ENCODE assay signal across 14 cellular contexts in the genomic region with DNA sequence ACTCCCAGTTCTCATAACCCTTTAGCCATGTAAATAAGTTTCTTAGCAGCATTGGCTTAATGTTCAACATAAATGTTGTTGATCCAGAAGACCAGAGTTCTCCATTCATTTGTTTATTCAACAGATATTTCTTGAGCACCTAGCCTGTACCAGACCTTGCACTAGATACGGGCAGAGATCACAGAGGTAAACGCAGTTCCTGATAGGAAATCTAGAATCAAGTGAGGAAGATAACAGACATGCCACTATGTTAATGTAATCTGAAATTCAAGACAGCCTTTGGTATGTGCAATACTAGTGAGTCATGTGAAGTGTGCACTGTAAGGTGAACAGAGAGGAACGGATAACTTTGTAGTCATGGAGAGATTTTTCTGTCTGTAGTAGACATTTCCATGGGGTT. TPM values are rescaled to one million over a fixed set of nuclear protein-coding genes. Genes with fewer than 3 reads are reported as not detected.
DNase-seq lines count a peak whose midpoint lies in the region; ATAC-seq, FAIRE-seq and TF ChIP-seq lines count a peak whose summit lies in the region.
"Had no signal": no experiment of that assay in that cellular context is flagged by ENCODE, and none has a peak within 500 bp of the region (broad histone marks: within the 10 kb centered on the region; RNA-seq: fewer than 3 reads in every experiment).

No MANE protein-coding gene starts in this region.

- peaks cover 10% of the 10 kb centered on the region for H4K20me1 ChIP-seq in K562 (replicated peaks; ENCODE audit: control insufficient read depth, insufficient read depth, low read length)

- peak overlapping the region; percentile 80 to 97 for H3K4me3 Mint-ChIP-seq in activated T-cell treated with anti-CD3 and anti-CD28 coated beads, Interleukin-2, amount 50 U/mL, for 72 hours
- H3K4me3 Mint-ChIP-seq: CD14-positive monocyte had no signal

- intact Hi-C loops in K562 (cut with micrococcal nuclease) = no loop called here
- intact Hi-C loops in posterior cingulate gyrus (cut with DNase I) = no loop called here

- H3K27me3 ChIP-seq in K562 (ENCODE audit: control insufficient read depth in 2 of 2, insufficient read depth in 2 of 2, low read length in 2 of 2) = no peaks in the 10 kb centered on the region

- TF ChIP-seq EP300 in K562 (IDR thresholded peaks at IDR 0.05; ENCODE audit: low read length) = no peak

- in situ Hi-C loops in K562 (cut with MboI) = no loop called here

- no peaks in the 10 kb centered on the region for H3K9me3 ChIP-seq in K562 (replicated peaks; ENCODE audit: control insufficient read depth, insufficient read depth, low read depth, low read length)

- CTCF ChIA-PET in K562 (lab: Yijun Ruan, JAX; ENCODE audit: low intra/inter-chr PET ratio) = no interaction called here

- no peak for ATAC-seq in activated T-cell treated with anti-CD3 and anti-CD28 coated beads, Interleukin-2, amount 50 U/mL, for 72 hours (replicated peaks in 1 of 2)
- no peak for ATAC-seq in K562
- ATAC-seq in GM21367 (IDR thresholded peaks at IDR 0.05; ENCODE audit: unreplicated experiment) = no peak

- DNase-seq in activated T-cell treated with anti-CD3 and anti-CD28 coated beads, Interleukin-2, amount 50 U/mL, for 72 hours = no peak
- no peak for DNase-seq in activated T-cell treated with anti-CD3 and anti-CD28 coated beads, Interleukin-2, amount 50 U/mL, for 1 hour
- peak; percentile 40 for DNase-seq in NB4 (ENCODE audit: low read depth)
- DNase-seq in K562 (ENCODE audit: extremely low read depth in 1 of 4, low spot score in 3 of 4) = peak in 1 of 4 experiments; percentile 13
- peak; percentile 66 for DNase-seq in renal cortical epithelial cell (ENCODE audit: low read depth)
- DNase-seq in effector CD8-positive, alpha-beta T cell (lab: John Stamatoyannopoulos, UW) = no peak
- no peak for DNase-seq in posterior cingulate gyrus
- DNase-seq: activated CD4-positive, CD25-positive, alpha-beta regulatory T cell treated with anti-CD3 and anti-CD28 coated beads, Interleukin-2, amount 50 U/mL, for 72 hours; naive B cell; NCI-H446 treated with DMSO at 0.1 percent for 48 hours had no signal

- peak overlapping the region; percentile 81 for H3K27ac Mint-ChIP-seq in activated T-cell treated with anti-CD3 and anti-CD28 coated beads, Interleukin-2, amount 50 U/mL, for 72 hours

- POLR2A ChIA-PET in K562 (lab: Yijun Ruan, JAX) = interaction anchor here (1.0 kb wide), 1 partner anchor 22 kb away, joined by 3 read pairs; no protein-coding TSS in a partner anchor

- no peak overlapping the region for H3K27ac ChIP-seq in K562 (ENCODE audit: extremely low read depth, low read depth, low read length)

- no TSS peak for BruUV-seq in K562 (replicated peaks; lab: Mats Ljungman, UMichigan)

- H3K9me3 Mint-ChIP-seq in activated T-cell treated with anti-CD3 and anti-CD28 coated beads, Interleukin-2, amount 50 U/mL, for 72 hours = no peaks in the 10 kb centered on the region
- H3K9me3 Mint-ChIP-seq: naive B cell had no signal

- H3K36me3 Mint-ChIP-seq in activated T-cell treated with anti-CD3 and anti-CD28 coated beads, Interleukin-2, amount 50 U/mL, for 72 hours (ENCODE audit: insufficient read depth in 2 of 2) = peaks cover 21 to 57% of the 10 kb centered on the region in 2 donors

- no peak for TF ChIP-seq POLR2A in NB4 (IDR thresholded peaks at IDR 0.05; ENCODE audit: extremely low read depth, insufficient read length)
- no peak for TF ChIP-seq POLR2A in K562 (conservative IDR thresholded peaks at IDR 0.05)

- TF ChIP-seq CTCF in NB4 (IDR thresholded peaks at IDR 0.05; ENCODE audit: low read depth, low read length) (no peak), K562 (IDR thresholded peaks at IDR 0.05 in 2 of 3, conservative IDR thresholded peaks at IDR 0.05 in 1 of 3; ENCODE audit: insufficient read depth in 2 of 3, low read depth in 1 of 3, low read length in 3 of 3) (no peak)

- H3K27me3 Mint-ChIP-seq in activated T-cell treated with anti-CD3 and anti-CD28 coated beads, Interleukin-2, amount 50 U/mL, for 72 hours (ENCODE audit: low read depth) = no peaks in the 10 kb centered on the region

- no peak overlapping the region for H3K9ac ChIP-seq in K562 (ENCODE audit: insufficient read depth in 1 of 2, low read depth in 2 of 2, low read length in 2 of 2)

- peaks cover 4 to 33% of the 10 kb centered on the region in 2 experiments; a peak in 4 of 5 replicates for H3K4me1 ChIP-seq in K562 (replicated peaks in 1 of 2; ENCODE audit: control insufficient read depth in 2 of 2, insufficient read depth in 2 of 2, low read length in 2 of 2)

- H3K9me1 ChIP-seq in K562 (ENCODE audit: control insufficient read depth, insufficient read depth, low read length) = no peaks in the 10 kb centered on the region

- peaks cover 77% of the 10 kb centered on the region for H3K4me1 Mint-ChIP-seq in activated T-cell treated with anti-CD3 and anti-CD28 coated beads, Interleukin-2, amount 50 U/mL, for 72 hours (ENCODE audit: low read depth)

- peaks cover 75% of the 10 kb centered on the region for H3K36me3 ChIP-seq in K562 (ENCODE audit: control insufficient read depth, insufficient read depth, low read length)

- H3K79me2 ChIP-seq in K562 (ENCODE audit: control insufficient read depth, insufficient read depth, low read length) = peaks cover 80% of the 10 kb centered on the region

- H3K4me3 ChIP-seq in NB4 (ENCODE audit: low read depth, low read length) = peak overlapping the region; percentile 98
- no peak overlapping the region for H3K4me3 ChIP-seq in K562

- no peak for TF ChIP-seq RAD21 in K562 (CRISPR knock-in tag; conservative IDR thresholded peaks at IDR 0.05 in 1 of 2, IDR thresholded peaks at IDR 0.05 in 1 of 2)

- FAIRE-seq in K562 (lab: Jason Lieb, UNC) = peak; percentile 19

- H3K4me2 ChIP-seq in K562 (ENCODE audit: insufficient read depth, low read length) = peak overlapping the region; percentile 93

- no peak overlapping the region for H2AFZ ChIP-seq in K562 (ENCODE audit: low read depth, low read length)

- 13% methylated on average over 3 of the region's 3 CpGs for WGBS in K562 (ENCODE audit: insufficient coverage, low coverage, missing lambda C conversion rate)

RNA-seq across cellular contexts. Expression of gene BUB3, which starts 3.0 kb away (rescaled TPM):
- total RNA-seq in activated T-cell treated with anti-CD3 and anti-CD28 coated beads, Interleukin-2, amount 50 U/mL, for 72 hours = 100 to 1,000 TPM; 255 TPM
- 149 and 187 TPM in 2 replicates for total RNA-seq in K562 (2011; cell fraction: chromatin; rRNA removed; ENCODE audit: low replicate concordance)
- 124 and 136 TPM in 2 replicates for total RNA-seq in K562 (2011; cell fraction: nucleolus; rRNA removed)
- total RNA-seq in K562 (2011; cell fraction: nucleoplasm; rRNA removed) = 122 and 148 TPM in 2 replicates
- total RNA-seq in K562 (2014; rRNA removed) = 167 and 343 TPM in 2 replicates
- 175 and 182 TPM in 2 replicates for total RNA-seq in K562 (2014; rRNA removed; fragmentation: Illumina TruSeq; extraction: Trizol)
- total RNA-seq in K562 (2015; rRNA removed; fragmentation: Illumina TruSeq; extraction: Trizol) = 176 TPM in 2 replicates
- 184 and 188 TPM in 2 replicates for total RNA-seq in K562 (2021)
- polyA plus RNA-seq in K562 (2011; rRNA removed) = 284 and 291 TPM in 2 replicates
- polyA plus RNA-seq in K562 (2011; cell fraction: cytosol; rRNA removed) = 229 and 238 TPM in 2 replicates
- 508 and 513 TPM in 2 replicates for polyA plus RNA-seq in K562 (2011; cell fraction: nucleus; rRNA removed)
- 240 and 296 TPM in 2 replicates for polyA plus RNA-seq in K562 (2012)
- polyA plus RNA-seq in K562 (2014; fragmentation: Illumina TruSeq; extraction: Trizol) = 225 and 269 TPM in 2 replicates
- 100 to 1,000 TPM; 597 to 761 TPM for polyA plus RNA-seq in K562 (2014; fragmentation: Nextera tagmentation; extraction: Ambion mirVana)
- 226 and 272 TPM in 2 replicates for polyA plus RNA-seq in K562 (2014; rRNA removed)
- 277 and 350 TPM in 2 replicates for polyA minus RNA-seq in K562 (2011; rRNA and poly(A)+ RNA removed)
- 163 and 167 TPM in 2 replicates for polyA minus RNA-seq in K562 (2011; cell fraction: cytosol; rRNA and poly(A)+ RNA removed)
- 142 and 231 TPM in 2 replicates for polyA minus RNA-seq in K562 (2011; cell fraction: nucleus; rRNA and poly(A)+ RNA removed)
- 113 and 166 TPM in 2 replicates for total RNA-seq in renal cortical epithelial cell

RNA-seq across cellular contexts. Expression of gene HMX2, which starts 9.3 kb away (rescaled TPM):
- total RNA-seq in activated T-cell treated with anti-CD3 and anti-CD28 coated beads, Interleukin-2, amount 50 U/mL, for 72 hours = 1 to 10 TPM in 1 of 2 donors, under 1 TPM in 1; 0.58 to 1.1 TPM
- 0.42 TPM in 1 of 2 replicates, not detected in the other for total RNA-seq in K562 (2011; cell fraction: chromatin; rRNA removed; ENCODE audit: low replicate concordance)
- 0.33 TPM in 1 of 2 replicates, not detected in the other for total RNA-seq in K562 (2011; cell fraction: nucleolus; rRNA removed)
- total RNA-seq in K562 (2011; cell fraction: nucleoplasm; rRNA removed) = 0.38 TPM in 1 of 2 replicates, not detected in the other
- total RNA-seq in K562 (2014; rRNA removed) (0.36 and 0.37 TPM in 2 replicates), K562 (2014; rRNA removed; fragmentation: Illumina TruSeq; extraction: Trizol) (0.07 and 0.13 TPM in 2 replicates), K562 (2015; rRNA removed; fragmentation: Illumina TruSeq; extraction: Trizol) (0.07 TPM in 1 of 2 replicates, not detected in the other), K562 (2021) (0.40 and 0.58 TPM in 2 replicates), renal cortical epithelial cell (not detected in 2 replicates)
- polyA plus RNA-seq in K562 (2011; rRNA removed) (0.08 TPM in 1 of 2 replicates, not detected in the other), K562 (2014; fragmentation: Illumina TruSeq; extraction: Trizol) (0.09 and 0.12 TPM in 2 replicates), K562 (2014; fragmentation: Nextera tagmentation; extraction: Ambion mirVana) (not detected), K562 (2014; rRNA removed) (0.05 and 0.37 TPM in 2 replicates)
- 0.10 TPM in 1 of 2 replicates, not detected in the other for polyA plus RNA-seq in K562 (2011; cell fraction: cytosol; rRNA removed)
- 0.20 TPM in 1 of 2 replicates, not detected in the other for polyA plus RNA-seq in K562 (2011; cell fraction: nucleus; rRNA removed)
- polyA plus RNA-seq in K562 (2012) = 0.26 and 0.44 TPM in 2 replicates
- polyA minus RNA-seq in K562 (2011; rRNA and poly(A)+ RNA removed) = not detected in 2 replicates
- not detected in 2 replicates for polyA minus RNA-seq in K562 (2011; cell fraction: cytosol; rRNA and poly(A)+ RNA removed)
- polyA minus RNA-seq in K562 (2011; cell fraction: nucleus; rRNA and poly(A)+ RNA removed) = not detected in 2 replicates
- total RNA-seq: cardiac septum, HT-29 had no signal
- polyA plus RNA-seq: CD14-positive monocyte had no signal

RNA-seq across cellular contexts. Expression of gene HMX3, which starts 21.4 kb away (rescaled TPM):
- 1 to 10 TPM; 1.2 to 2.0 TPM for total RNA-seq in activated T-cell treated with anti-CD3 and anti-CD28 coated beads, Interleukin-2, amount 50 U/mL, for 72 hours
- 2.2 and 9.0 TPM in 2 replicates for total RNA-seq in K562 (2011; cell fraction: chromatin; rRNA removed; ENCODE audit: low replicate concordance)
- total RNA-seq in K562 (2011; cell fraction: nucleolus; rRNA removed) = 13.3 and 15.8 TPM in 2 replicates
- total RNA-seq in K562 (2011; cell fraction: nucleoplasm; rRNA removed) = 5.8 and 6.7 TPM in 2 replicates
- 26.8 and 42.7 TPM in 2 replicates for total RNA-seq in K562 (2014; rRNA removed)
- 0.41 and 0.58 TPM in 2 replicates for total RNA-seq in K562 (2014; rRNA removed; fragmentation: Illumina TruSeq; extraction: Trizol)
- total RNA-seq in K562 (2015; rRNA removed; fragmentation: Illumina TruSeq; extraction: Trizol) = 7.4 and 9.6 TPM in 2 replicates
- total RNA-seq in K562 (2021) = 43.2 and 43.5 TPM in 2 replicates
- 1.2 and 2.8 TPM in 2 replicates for polyA plus RNA-seq in K562 (2011; rRNA removed)
- polyA plus RNA-seq in K562 (2011; cell fraction: cytosol; rRNA removed) = 4.1 and 13.3 TPM in 2 replicates
- 3.4 and 9.2 TPM in 2 replicates for polyA plus RNA-seq in K562 (2011; cell fraction: nucleus; rRNA removed)
- polyA plus RNA-seq in K562 (2012) = 7.9 and 14.4 TPM in 2 replicates
- polyA plus RNA-seq in K562 (2014; fragmentation: Illumina TruSeq; extraction: Trizol) = 0.55 and 2.8 TPM in 2 replicates
- polyA plus RNA-seq in K562 (2014; fragmentation: Nextera tagmentation; extraction: Ambion mirVana) = not detected
- 20.5 and 24.5 TPM in 2 replicates for polyA plus RNA-seq in K562 (2014; rRNA removed)
- 0.33 and 0.56 TPM in 2 replicates for polyA minus RNA-seq in K562 (2011; rRNA and poly(A)+ RNA removed)
- polyA minus RNA-seq in K562 (2011; cell fraction: cytosol; rRNA and poly(A)+ RNA removed) = 8.2 and 15.7 TPM in 2 replicates
- polyA minus RNA-seq in K562 (2011; cell fraction: nucleus; rRNA and poly(A)+ RNA removed) = 4.8 and 5.0 TPM in 2 replicates
- total RNA-seq in renal cortical epithelial cell = not detected in 2 replicates
- total RNA-seq: cardiac septum, HT-29 had no signal
- polyA plus RNA-seq: CD14-positive monocyte had no signal

Comparison
In these comparisons a context has a peak if more than half of its experiments do, and no peak if none do; other contexts are left out.
1. DNase-seq: peak in NB4 (single experiment) and renal cortical epithelial cell (single experiment); none in activated T-cell treated with anti-CD3 and anti-CD28 coated beads, Interleukin-2, amount 50 U/mL, for 72 hours (0 of 2), activated T-cell treated with anti-CD3 and anti-CD28 coated beads, Interleukin-2, amount 50 U/mL, for 1 hour (single experiment), effector CD8-positive, alpha-beta T cell (single experiment) and posterior cingulate gyrus (0 of 10).